Comparison of ENCODE assay signal across 8 cellular contexts in the genomic region with DNA sequence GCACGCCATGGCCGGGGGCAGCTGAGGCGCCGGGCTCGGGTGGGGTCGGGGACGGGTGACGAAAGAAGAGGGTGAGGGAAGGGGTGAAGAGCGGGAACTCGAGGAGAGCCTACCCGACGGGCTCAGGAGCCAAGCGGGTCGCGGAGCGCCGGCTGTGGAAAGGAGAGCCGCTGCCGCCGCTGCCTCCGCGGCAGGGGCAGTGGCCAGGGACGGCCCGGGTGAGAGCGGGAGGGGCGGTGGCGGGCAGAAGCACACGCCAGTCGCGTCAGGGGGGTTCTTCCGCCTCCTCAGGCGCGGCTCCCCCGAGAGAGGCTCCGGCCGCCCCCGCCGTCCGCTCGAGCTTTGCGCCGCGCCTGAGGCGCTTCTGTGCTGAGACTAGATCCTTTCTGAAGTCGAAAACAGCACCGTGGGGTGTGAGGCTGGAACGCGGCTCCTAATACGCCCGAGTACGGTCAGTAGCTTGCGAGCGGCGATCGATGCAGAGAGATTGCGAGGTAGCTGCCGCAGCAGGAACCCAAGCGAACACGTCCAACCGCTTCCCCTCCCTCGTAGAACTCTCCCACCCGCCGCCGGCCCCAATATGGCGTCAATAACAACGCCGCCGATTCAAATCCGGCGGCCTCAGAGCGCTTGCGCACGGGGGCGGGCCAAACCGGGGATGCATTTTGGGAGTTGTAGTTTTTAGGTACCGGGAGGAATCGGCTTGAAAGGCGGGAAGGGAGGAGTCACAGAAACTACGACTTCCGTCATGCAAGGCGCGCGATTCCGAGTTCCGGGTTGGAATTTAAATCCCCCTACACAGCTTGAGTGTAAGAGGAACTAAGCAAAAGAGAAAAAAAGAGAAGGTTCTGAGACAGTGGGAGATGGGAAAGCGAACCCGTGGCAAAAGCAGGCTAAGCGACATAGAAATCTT. TPM values are rescaled to one million over a fixed set of nuclear protein-coding genes. Genes with fewer than 3 reads are reported as not detected.
DNase-seq lines count a peak whose midpoint lies in the region; ATAC-seq, FAIRE-seq and TF ChIP-seq lines count a peak whose summit lies in the region.

Gene AKIRIN2, minus strand, starts transcription at position 558 of the 913 bp plus-strand sequence. Its CDS starts 549 bp downstream, at position 9.

- no peaks in the 10 kb centered on the region for H3K27me3 ChIP-seq in OCI-LY3 (ENCODE audit: low read depth, low read length)

- peak; percentile 67 for ATAC-seq in GM21515 (IDR thresholded peaks at IDR 0.05; ENCODE audit: unreplicated experiment)

- peaks cover 49% of the 10 kb centered on the region for H3K4me1 ChIP-seq in OCI-LY3 (ENCODE audit: low read length)
- H3K4me1 ChIP-seq in mesodermal cell (ENCODE audit: control insufficient read depth, insufficient read depth, low read length, poor library complexity, severe bottlenecking), result peaks cover 4% of the 10 kb centered on the region

- H3K9me3 ChIP-seq in OCI-LY3 (ENCODE audit: insufficient read depth, low read length), result no peaks in the 10 kb centered on the region
- H3K9me3 ChIP-seq in mesodermal cell (ENCODE audit: control insufficient read depth, low read length), result no peaks in the 10 kb centered on the region

- peak; percentile 91 for DNase-seq in D341Med (ENCODE audit: low spot score)
- peak; percentile 74 for DNase-seq in HuH-7 (ENCODE audit: low spot score)
- DNase-seq in activated CD8-positive, alpha-beta memory T cell treated with anti-CD3 and anti-CD28 coated beads, Interleukin-2, amount 50 U/mL, for 48 hours, result peak; percentile 97
- DNase-seq in stimulated activated CD8-positive, alpha-beta memory T cell treated with anti-CD3 and anti-CD28 coated beads, Interleukin-15, amount 100 ng/mL, for 4 hours (ENCODE audit: low read depth in 2 of 2), result peak; percentile 95

- peaks cover 25% of the 10 kb centered on the region for H3K36me3 ChIP-seq in OCI-LY3 (replicated peaks; ENCODE audit: low read depth, low read length)
- peaks cover 12% of the 10 kb centered on the region for H3K36me3 ChIP-seq in mesodermal cell (ENCODE audit: control insufficient read depth, insufficient read depth, low read length)

- peak within 1 kb of the TSS; percentile 96 for H3K4me3 ChIP-seq in OCI-LY3 (ENCODE audit: low read length)
- peak within 1 kb of the TSS; percentile 97 for H3K4me3 ChIP-seq in mesodermal cell (ENCODE audit: extremely low read depth, insufficient read depth, low read length, poor library complexity, severe bottlenecking)

- H2AFZ ChIP-seq in OCI-LY3 (ENCODE audit: low read depth, low read length), result peak within 1 kb of the TSS; percentile 8; the same call in 1 of the 2 replicates

- TF ChIP-seq CTCF in OCI-LY3 (IDR thresholded peaks at IDR 0.05; ENCODE audit: low read depth, low read length), result no peak

- WGBS in mesodermal cell (ENCODE audit: insufficient coverage in 2 of 2), 2 experiments, result 1% methylated on average over 30 to 64 of the region's 88 CpGs

- H3K27ac ChIP-seq in OCI-LY3 (ENCODE audit: low read length), result peak within 1 kb of the TSS; percentile 99
- peak within 1 kb of the TSS; percentile 97 for H3K27ac ChIP-seq in mesodermal cell (ENCODE audit: low read depth, low read length, severe bottlenecking)

- peak within 1 kb of the TSS; percentile 93 for H3K4me2 ChIP-seq in OCI-LY3 (ENCODE audit: low read length)

- FAIRE-seq in endometrium (lab: Jason Lieb, UNC), result peak; percentile 97

- H4K20me1 ChIP-seq in OCI-LY3 (ENCODE audit: insufficient read depth, low read length), result peaks cover 38% of the 10 kb centered on the region

- H3K79me2 ChIP-seq in OCI-LY3 (ENCODE audit: low read length), result peaks cover 51% of the 10 kb centered on the region

- peak within 1 kb of the TSS; percentile 97 for H3K9ac ChIP-seq in OCI-LY3 (ENCODE audit: low read length)

RNA-seq across cellular contexts. Expression of gene AKIRIN2, which starts in this region (rescaled TPM):
- 57.1 TPM for polyA plus RNA-seq in mesodermal cell (2013, experiment 1 of 2)
- 53.3 TPM for polyA plus RNA-seq in mesodermal cell (2013, experiment 2 of 2)

Comparison
In these comparisons a context has a peak if more than half of its experiments do, and no peak if none do; other contexts are left out.
1. Peak in every context shown above with its lines: DNase-seq, ATAC-seq, H3K4me3 ChIP-seq and H3K27ac ChIP-seq.